15 cellular contexts compared by ENCODE assay signal in the genomic region with DNA sequence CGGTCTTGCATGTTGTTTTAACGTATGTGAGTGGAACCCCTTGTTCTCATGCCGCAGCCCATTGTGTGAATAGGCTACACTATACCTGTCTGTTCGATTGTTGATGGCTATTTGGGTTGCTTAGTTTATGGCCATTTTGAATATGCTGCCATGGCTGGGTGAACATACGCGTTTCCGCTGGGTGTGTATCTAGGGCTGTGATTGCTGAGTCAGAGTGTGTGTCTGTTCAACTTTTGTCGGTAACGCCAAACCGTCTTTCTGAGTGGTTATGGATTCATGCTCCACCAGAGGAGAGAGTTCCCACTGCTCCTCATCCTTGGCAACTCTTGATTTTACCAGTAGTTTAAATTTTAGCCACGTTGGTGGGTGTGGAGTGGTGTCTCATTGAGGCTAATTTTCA.
"Had no signal": no experiment of that assay in that cellular context is flagged by ENCODE, and none has a peak within 500 bp of the region (broad histone marks: within the 10 kb centered on the region; RNA-seq: fewer than 3 reads in every experiment).

No MANE protein-coding gene starts in this region.

- H3K36me3 ChIP-seq: brain microvascular endothelial cell, esophagus squamous epithelium, left ventricle myocardium inferior, tibial artery had no signal

- H3K9me3 ChIP-seq: esophagus squamous epithelium, left ventricle myocardium inferior, psoas muscle, tibial artery had no signal

- DNase-seq: activated CD4-positive, alpha-beta memory T cell treated with anti-CD3 and anti-CD28 coated beads, Interleukin-2, amount 10 ng/mL, durations not matched to agents 7 days and 5 days; activated CD4-positive, alpha-beta T cell treated with anti-CD3 and anti-CD28 coated beads for 1 hour; activated CD8-positive, alpha-beta memory T cell treated with anti-CD3 and anti-CD28 coated beads, Interleukin-2, amount 50 U/mL, for 4 hours; brain microvascular endothelial cell; esophagus squamous epithelium; foreskin keratinocyte; left ventricle myocardium inferior; mesendoderm; nephron progenitor cell; stimulated activated CD4-positive, alpha-beta T cell treated with anti-CD3 and anti-CD28 coated beads, Interleukin-4, amount 100 ng/mL, for 4 hours; T-helper 9 cell had no signal

- H3K27ac ChIP-seq: dorsolateral prefrontal cortex, foreskin keratinocyte, left ventricle myocardium inferior, psoas muscle, tibial artery had no signal

- H3K9me3 Mint-ChIP-seq: activated CD4-positive, alpha-beta memory T cell treated with anti-CD3 and anti-CD28 coated beads, Interleukin-2, amount 10 ng/mL, durations not matched to agents 7 days and 5 days; activated naive CD4-positive, alpha-beta T cell treated with anti-CD3 and anti-CD28 coated beads, Interleukin-2, amount 50 U/mL, for 72 hours; nephron progenitor cell had no signal

- H3K4me3 Mint-ChIP-seq: activated CD4-positive, alpha-beta memory T cell treated with anti-CD3 and anti-CD28 coated beads, Interleukin-2, amount 10 ng/mL, durations not matched to agents 7 days and 5 days had no signal

- H3K4me1 ChIP-seq: foreskin keratinocyte, left ventricle myocardium inferior had no signal

- H3K4me3 ChIP-seq: dorsolateral prefrontal cortex, esophagus squamous epithelium, left ventricle myocardium inferior, psoas muscle, tibial artery had no signal

- H3K27me3 ChIP-seq: brain microvascular endothelial cell, foreskin keratinocyte, tibial artery had no signal

- ATAC-seq: foreskin keratinocyte had no signal

- H3K36me3 Mint-ChIP-seq: activated naive CD4-positive, alpha-beta T cell treated with anti-CD3 and anti-CD28 coated beads, Interleukin-2, amount 50 U/mL, for 72 hours had no signal

- H3K27ac Mint-ChIP-seq: activated CD4-positive, alpha-beta memory T cell treated with anti-CD3 and anti-CD28 coated beads, Interleukin-2, amount 10 ng/mL, durations not matched to agents 7 days and 5 days had no signal
